In the genomic region with DNA sequence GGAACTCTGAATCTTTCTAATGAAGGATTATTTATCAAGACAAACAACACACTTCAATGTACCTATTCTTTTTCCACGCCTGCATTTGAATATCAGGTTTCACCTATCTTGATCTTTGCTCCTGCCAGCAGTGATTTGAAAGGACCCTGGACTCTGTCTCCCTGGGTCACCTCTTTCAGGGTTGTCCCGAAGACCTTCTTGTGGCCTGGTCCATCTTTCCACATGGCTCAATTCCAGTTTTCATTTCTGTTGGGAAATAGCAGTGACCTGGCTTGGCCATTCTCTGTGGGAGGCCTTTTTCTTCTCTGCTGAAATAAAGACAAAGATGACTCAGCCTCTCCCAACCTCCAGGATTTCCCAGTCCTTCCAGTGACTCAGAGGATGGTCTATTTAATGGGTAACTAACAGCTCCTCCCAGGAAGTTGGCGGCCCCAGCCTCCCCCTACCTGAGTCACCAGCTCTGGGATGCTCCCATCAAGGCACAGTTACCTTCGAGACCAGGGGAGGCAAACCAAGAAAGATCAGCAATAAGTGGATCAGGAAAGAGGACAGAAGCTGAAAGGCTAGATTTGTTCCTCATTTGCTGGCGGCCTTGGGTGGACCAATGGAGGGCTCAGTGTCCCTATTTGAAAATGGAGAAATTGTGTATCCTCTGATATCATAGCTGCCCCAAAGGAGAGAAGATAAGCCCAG, we compare ENCODE assay signal across 9 cellular contexts. TPM values are rescaled to one million over a fixed set of nuclear protein-coding genes. Genes with fewer than 3 reads are reported as not detected.
DNase-seq lines count a peak whose midpoint lies in the region; ATAC-seq, FAIRE-seq and TF ChIP-seq lines count a peak whose summit lies in the region.
"Had no signal": no experiment of that assay in that cellular context is flagged by ENCODE, and none has a peak within 500 bp of the region (broad histone marks: within the 10 kb centered on the region; RNA-seq: fewer than 3 reads in every experiment).

No MANE protein-coding gene starts in this region.

- no peak for TF ChIP-seq POLR2A in heart left ventricle (IDR thresholded peaks at IDR 0.05)

- H3K4me3 ChIP-seq in heart left ventricle (no peak overlapping the region), left ventricle myocardium inferior (no peak overlapping the region)

- intact Hi-C loops in heart left ventricle (cut with DNase I) (no loop called here), left ventricle myocardium inferior (cut with micrococcal nuclease) (no loop called here)

- H3K36me3 ChIP-seq in heart left ventricle (no peaks in the 10 kb centered on the region), left ventricle myocardium inferior (no peaks in the 10 kb centered on the region)

- peaks cover 8% of the 10 kb centered on the region in 3 donors for H3K4me1 Mint-ChIP-seq in T-cell

- H3K36me3 Mint-ChIP-seq in T-cell, result no peaks in the 10 kb centered on the region

- H3K9me3 ChIP-seq in heart left ventricle (no peaks in the 10 kb centered on the region), left ventricle myocardium inferior (replicated peaks) (no peaks in the 10 kb centered on the region)

- ATAC-seq in heart left ventricle (peak in 3 of 4 donors; percentile 57 to 85 (median 69)), HG03378 (IDR thresholded peaks at IDR 0.05; ENCODE audit: unreplicated experiment) (no peak), T-cell (replicated peaks in 1 of 4) (no peak)

- no peaks in the 10 kb centered on the region for H3K9me3 Mint-ChIP-seq in T-cell
- H3K9me3 Mint-ChIP-seq: T-helper 1 cell treated with Interleukin-12 subunit alpha and Interleukin-12 subunit beta and Interleukin-4 antibody, amounts not matched to agents 30 μg/mL and 1 μg/mL, for 36 hours had no signal

- no peak overlapping the region for H3K27ac Mint-ChIP-seq in T-cell

- DNase-seq in heart left ventricle, result peak in 1 of 5 donors; percentile 72
- DNase-seq in left ventricle myocardium inferior, result no peak
- DNase-seq in T1000 (lab: John Stamatoyannopoulos, UW), result peak; percentile 84
- DNase-seq in iris pigment epithelial cell (ENCODE audit: low read depth), result peak; percentile 98
- peak; percentile 95 for DNase-seq in urothelium cell line (ENCODE audit: low spot score)
- DNase-seq in central memory CD4-positive, alpha-beta T cell, result no peak
- DNase-seq in T-cell, result no peak

- no peak for TF ChIP-seq CTCF in heart left ventricle (IDR thresholded peaks at IDR 0.05)
- TF ChIP-seq CTCF in left ventricle myocardium inferior (IDR thresholded peaks at IDR 0.05; ENCODE audit: borderline replicate concordance), result no peak

- WGBS in heart left ventricle, 4 donors, result 71 to 87% (median 78%) methylated on average over 5 of the region's 5 CpGs

- no peak overlapping the region for H3K4me3 Mint-ChIP-seq in T-cell
- H3K4me3 Mint-ChIP-seq: T-helper 1 cell treated with Interleukin-12 subunit alpha and Interleukin-12 subunit beta and Interleukin-4 antibody, amounts not matched to agents 30 μg/mL and 1 μg/mL, for 36 hours had no signal

- FAIRE-seq in urothelium cell line (lab: Jason Lieb, UNC), result no peak

- H3K27ac ChIP-seq in heart left ventricle (no peak overlapping the region), left ventricle myocardium inferior (replicated peaks) (no peak overlapping the region)

- CTCF ChIA-PET in T-cell (lab: Charles Lee), result no interaction called here

- H3K4me1 ChIP-seq in heart left ventricle, result peaks cover 0 to 26% (median 0%) of the 10 kb centered on the region in 12 donors
- H3K4me1 ChIP-seq in left ventricle myocardium inferior, result no peaks in the 10 kb centered on the region

- POLR2A ChIA-PET in T-cell (lab: Charles Lee), result no interaction called here

- H3K27me3 ChIP-seq in heart left ventricle (peaks cover 0 to 5% (median 0%) of the 10 kb centered on the region in 9 donors), left ventricle myocardium inferior (ENCODE audit: low read depth) (peaks cover 23% of the 10 kb centered on the region)

- peaks cover 9 to 21% of the 10 kb centered on the region in 2 donors for H3K27me3 Mint-ChIP-seq in T-cell

RNA-seq across cellular contexts. Expression of a gene that starts 13.1 kb away (rescaled TPM):
- total RNA-seq in heart left ventricle, result 1 to 10 TPM; 1.7 to 5.9 (median 2.4) TPM
- 1 to 10 TPM; 1.3 to 3.2 TPM for polyA plus RNA-seq in heart left ventricle
- 2.5 TPM for total RNA-seq in left ventricle myocardium inferior
- 1 to 10 TPM in 4 of 5 donors, under 1 TPM in 1; 0.63 to 4.3 (median 2.5) TPM for total RNA-seq in T-cell

Comparison
In these comparisons a context has a peak if more than half of its experiments do, and no peak if none do; other contexts are left out.
1. ATAC-seq: peak in heart left ventricle (3 of 4); none in HG03378 (single experiment) and T-cell (0 of 4).
2. DNase-seq: peak in T1000 (single experiment), iris pigment epithelial cell (single experiment) and urothelium cell line (single experiment); none in left ventricle myocardium inferior (single experiment), central memory CD4-positive, alpha-beta T cell (single experiment) and T-cell (0 of 34).